In genomic region chr3:134372405-134373277, GRCh38 we compare ENCODE assay signal across 8 cellular contexts. TPM values are rescaled to one million over a fixed set of nuclear protein-coding genes. Genes with fewer than 3 reads are reported as not detected.
DNase-seq lines count a peak whose midpoint lies in the region; TF ChIP-seq lines count a peak whose summit lies in the region.

No MANE protein-coding gene starts in this region.

- H3K4me3 ChIP-seq in duodenal mucosa (ENCODE audit: low read depth in 1 of 2, low read length in 2 of 2): peak overlapping the region; percentile 73 to 83

- CTCF ChIA-PET in activated CD4-positive, alpha-beta memory T cell treated with anti-CD3 and anti-CD28 coated beads for 36 hours (lab: Charles Lee): interaction anchor here (2.0 to 2.1 kb wide), 2 partner anchors 9 to 65 kb away, joined by 5 to 10 read pairs; no protein-coding TSS in a partner anchor

- H3K27ac Mint-ChIP-seq in mesothelial cell of epicardium (peak overlapping the region; percentile 99), type B pancreatic cell (peak overlapping the region; percentile 96)
- H3K27ac Mint-ChIP-seq in activated CD4-positive, alpha-beta memory T cell treated with anti-CD3 and anti-CD28 coated beads for 36 hours: no peak overlapping the region

- H3K27me3 ChIP-seq in duodenal mucosa (ENCODE audit: control insufficient read depth in 1 of 2, insufficient read depth in 2 of 2, low read length in 2 of 2): peaks cover 3% of the 10 kb centered on the region in 2 donors

- TF ChIP-seq CTCF in mesothelial cell of epicardium (IDR thresholded peaks at IDR 0.05; ENCODE audit: unreplicated experiment): no peak
- TF ChIP-seq CTCF in type B pancreatic cell (conservative IDR thresholded peaks at IDR 0.05): no peak
- TF ChIP-seq CTCF in GM20000 (IDR thresholded peaks at IDR 0.05; ENCODE audit: extremely low read depth, missing control alignments): no peak

- H3K27ac ChIP-seq in duodenal mucosa (ENCODE audit: low read depth, low read length): peak overlapping the region; percentile 90

- H3K27me3 Mint-ChIP-seq in mesothelial cell of epicardium (ENCODE audit: low read depth) (no peaks in the 10 kb centered on the region), type B pancreatic cell (no peaks in the 10 kb centered on the region)
- H3K27me3 Mint-ChIP-seq in activated CD4-positive, alpha-beta memory T cell treated with anti-CD3 and anti-CD28 coated beads for 36 hours: peaks cover 32% of the 10 kb centered on the region

- peaks cover 72 to 76% of the 10 kb centered on the region in 2 donors for H3K4me1 ChIP-seq in duodenal mucosa (ENCODE audit: control insufficient read depth in 1 of 2, insufficient read depth in 2 of 2, low read length in 2 of 2)

- peak; percentile 33 for DNase-seq in NCI-H82 (lab: John Stamatoyannopoulos, UW)
- DNase-seq in NCI-H82 treated with DMSO at 0.1 percent for 48 hours (lab: John Stamatoyannopoulos, UW; ENCODE audit: unreplicated experiment): no peak
- peak in 1 of 2 experiments; percentile 8 for DNase-seq in mesothelial cell of epicardium (ENCODE audit: low spot score in 2 of 2, unreplicated experiment in 2 of 2)
- no peak for DNase-seq in type B pancreatic cell (ENCODE audit: extremely low spot score, unreplicated experiment)
- no peak for DNase-seq in activated CD4-positive, alpha-beta memory T cell treated with anti-CD3 and anti-CD28 coated beads for 36 hours
- DNase-seq in GM20000 (ENCODE audit: low spot score): no peak
- DNase-seq in NCI-H2196 (lab: John Stamatoyannopoulos, UW; ENCODE audit: unreplicated experiment): no peak

- no peaks in the 10 kb centered on the region for H3K9me3 Mint-ChIP-seq in mesothelial cell of epicardium
- no peaks in the 10 kb centered on the region for H3K9me3 Mint-ChIP-seq in type B pancreatic cell
- no peaks in the 10 kb centered on the region for H3K9me3 Mint-ChIP-seq in activated CD4-positive, alpha-beta memory T cell treated with anti-CD3 and anti-CD28 coated beads for 36 hours

- H3K36me3 ChIP-seq in duodenal mucosa (ENCODE audit: control insufficient read depth in 1 of 2, insufficient read depth in 2 of 2, low read length in 2 of 2): peaks cover 12 to 30% of the 10 kb centered on the region in 2 donors

- H3K4me3 Mint-ChIP-seq in mesothelial cell of epicardium (peak overlapping the region; percentile 94), type B pancreatic cell (peak overlapping the region; percentile 96)
- H3K4me3 Mint-ChIP-seq in activated CD4-positive, alpha-beta memory T cell treated with anti-CD3 and anti-CD28 coated beads for 36 hours: no peak overlapping the region

- H3K36me3 Mint-ChIP-seq in mesothelial cell of epicardium (peaks cover 25% of the 10 kb centered on the region), type B pancreatic cell (peaks cover 20% of the 10 kb centered on the region)
- no peaks in the 10 kb centered on the region for H3K36me3 Mint-ChIP-seq in activated CD4-positive, alpha-beta memory T cell treated with anti-CD3 and anti-CD28 coated beads for 36 hours

- peak overlapping the region; percentile 70 to 72 for H3K9ac ChIP-seq in duodenal mucosa (ENCODE audit: low read depth in 1 of 2, low read length in 2 of 2)

- H3K9me3 ChIP-seq in duodenal mucosa (ENCODE audit: control insufficient read depth in 1 of 2, low read length in 2 of 2): no peaks in the 10 kb centered on the region

- intact Hi-C loops in activated CD4-positive, alpha-beta memory T cell treated with anti-CD3 and anti-CD28 coated beads for 36 hours (cut with micrococcal nuclease): loop anchor here (5.0 kb wide), 1 partner anchor 115 kb away; the partner anchor contains the start of genes ANAPC13 and CEP63

- H3K4me1 Mint-ChIP-seq in mesothelial cell of epicardium (peaks cover 71% of the 10 kb centered on the region), type B pancreatic cell (ENCODE audit: unreplicated experiment) (peaks cover 38% of the 10 kb centered on the region)
- H3K4me1 Mint-ChIP-seq in activated CD4-positive, alpha-beta memory T cell treated with anti-CD3 and anti-CD28 coated beads for 36 hours (ENCODE audit: low read depth): peaks cover 8% of the 10 kb centered on the region

- POLR2A ChIA-PET in activated CD4-positive, alpha-beta memory T cell treated with anti-CD3 and anti-CD28 coated beads for 36 hours (lab: Charles Lee): no interaction called here

RNA-seq across cellular contexts. Expression of gene AMOTL2, which starts 1.6 kb away (rescaled TPM):
- total RNA-seq in mesothelial cell of epicardium (281 to 297 TPM (median 296 TPM) in 3 replicates), type B pancreatic cell (ENCODE audit: low replicate concordance) (79.2 and 122 TPM in 2 replicates)
- total RNA-seq in activated CD4-positive, alpha-beta memory T cell treated with anti-CD3 and anti-CD28 coated beads for 36 hours: under 1 TPM; 0.12 to 0.39 TPM

Comparison
In these comparisons a context has a peak if more than half of its experiments do, and no peak if none do; other contexts are left out.
1. RNA of gene AMOTL2, which starts 1.6 kb away (total RNA-seq): 281 to 297 TPM in mesothelial cell of epicardium and 79.2 to 122 TPM in type B pancreatic cell; 0.12 to 0.39 TPM in activated CD4-positive, alpha-beta memory T cell treated with anti-CD3 and anti-CD28 coated beads for 36 hours; every median in the first group is over 10 times any median in the second.